20 cellular contexts compared by ENCODE assay signal in genomic region chr6:137884428-137884827, GRCh38. TPM values are rescaled to one million over a fixed set of nuclear protein-coding genes. Genes with fewer than 3 reads are reported as not detected.
DNase-seq lines count a peak whose midpoint lies in the region; ATAC-seq and TF ChIP-seq lines count a peak whose summit lies in the region.
"Had no signal": no experiment of that assay in that cellular context is flagged by ENCODE, and none has a peak within 500 bp of the region (broad histone marks: within the 10 kb centered on the region; RNA-seq: fewer than 3 reads in every experiment).

No MANE protein-coding gene starts in this region.

- intact Hi-C loops in esophagus muscularis mucosa (cut with DNase I): no loop called here

- no peak overlapping the region for H3K4me3 Mint-ChIP-seq in activated T-cell treated with anti-CD3 and anti-CD28 coated beads, Interleukin-2, amount 50 U/mL, for 24 hours
- H3K4me3 Mint-ChIP-seq in natural killer cell treated with Interleukin-12 subunit alpha and Interleukin-12 subunit beta and Interleukin-15 and Interleukin-18, amount 100 ng/mL, for 72 hours: peak overlapping the region; percentile 43

- H3K9me3 Mint-ChIP-seq in activated T-cell treated with anti-CD3 and anti-CD28 coated beads, Interleukin-2, amount 50 U/mL, for 24 hours: peaks cover 36% of the 10 kb centered on the region
- peaks cover 13 to 28% of the 10 kb centered on the region in 2 donors for H3K9me3 Mint-ChIP-seq in activated naive CD4-positive, alpha-beta T cell treated with anti-CD3 and anti-CD28 coated beads, Interleukin-2, amount 50 U/mL, for 72 hours
- H3K9me3 Mint-ChIP-seq in natural killer cell treated with Interleukin-12 subunit alpha and Interleukin-12 subunit beta and Interleukin-15 and Interleukin-18, amount 100 ng/mL, for 72 hours: peaks cover 12% of the 10 kb centered on the region

- no peaks in the 10 kb centered on the region for H3K9me3 ChIP-seq in esophagus muscularis mucosa
- H3K9me3 ChIP-seq: A549, mucosa of descending colon had no signal

- H3K27me3 Mint-ChIP-seq in activated T-cell treated with anti-CD3 and anti-CD28 coated beads, Interleukin-2, amount 50 U/mL, for 24 hours: no peaks in the 10 kb centered on the region
- H3K27me3 Mint-ChIP-seq in natural killer cell treated with Interleukin-12 subunit alpha and Interleukin-12 subunit beta and Interleukin-15 and Interleukin-18, amount 100 ng/mL, for 72 hours: no peaks in the 10 kb centered on the region

- H3K36me3 ChIP-seq in esophagus muscularis mucosa: peaks cover 24 to 40% (median 36%) of the 10 kb centered on the region in 4 donors

- TF ChIP-seq EP300 in esophagus muscularis mucosa (IDR thresholded peaks at IDR 0.05): no peak

- no peak for TF ChIP-seq CTCF in esophagus muscularis mucosa (IDR thresholded peaks at IDR 0.05)

- peaks cover 3 to 34% (median 27%) of the 10 kb centered on the region in 4 donors for H3K4me1 ChIP-seq in esophagus muscularis mucosa
- H3K4me1 ChIP-seq: A549 had no signal

- no peak for DNase-seq in activated T-cell treated with anti-CD3 and anti-CD28 coated beads, Interleukin-2, amount 50 U/mL, for 24 hours
- no peak for DNase-seq in activated T-cell treated with anti-CD3 and anti-CD28 coated beads, Interleukin-2, amount 50 U/mL, for 1 hour
- no peak for DNase-seq in activated naive CD4-positive, alpha-beta T cell treated with anti-CD3 and anti-CD28 coated beads, Interleukin-2, amount 50 U/mL, for 72 hours (ENCODE audit: low spot score in 2 of 2)
- DNase-seq in natural killer cell treated with Interleukin-12 subunit alpha and Interleukin-12 subunit beta and Interleukin-15 and Interleukin-18, amount 100 ng/mL, for 72 hours (ENCODE audit: low spot score): no peak
- DNase-seq in esophagus muscularis mucosa (ENCODE audit: extremely low spot score) (no peak), MV-4-11 (lab: John Stamatoyannopoulos, UW) (no peak)
- DNase-seq: amniotic stem cell; C1 segment of cervical spinal cord; foreskin fibroblast; mucosa of descending colon; NCI-H187 treated with DMSO at 0.1 percent for 48 hours; NCI-H82; nucleus accumbens; OCI-M1; SHP77 treated with DMSO at 0.1 percent for 48 hours; stimulated activated CD4-positive, alpha-beta T cell treated with anti-CD3 and anti-CD28 coated beads, Interleukin-4, amount 100 ng/mL, for 4 hours had no signal

- peaks cover 61% of the 10 kb centered on the region for H3K4me1 Mint-ChIP-seq in activated T-cell treated with anti-CD3 and anti-CD28 coated beads, Interleukin-2, amount 50 U/mL, for 24 hours (ENCODE audit: low read depth)
- H3K4me1 Mint-ChIP-seq in natural killer cell treated with Interleukin-12 subunit alpha and Interleukin-12 subunit beta and Interleukin-15 and Interleukin-18, amount 100 ng/mL, for 72 hours (ENCODE audit: low read depth in 2 of 2): peaks cover 28 to 47% of the 10 kb centered on the region in 2 donors

- H3K36me3 Mint-ChIP-seq in activated T-cell treated with anti-CD3 and anti-CD28 coated beads, Interleukin-2, amount 50 U/mL, for 24 hours (ENCODE audit: low read depth): peaks cover 89% of the 10 kb centered on the region
- H3K36me3 Mint-ChIP-seq in activated naive CD4-positive, alpha-beta T cell treated with anti-CD3 and anti-CD28 coated beads, Interleukin-2, amount 50 U/mL, for 72 hours: peaks cover 37 to 71% of the 10 kb centered on the region in 2 donors
- H3K36me3 Mint-ChIP-seq in natural killer cell treated with Interleukin-12 subunit alpha and Interleukin-12 subunit beta and Interleukin-15 and Interleukin-18, amount 100 ng/mL, for 72 hours: peaks cover 41% of the 10 kb centered on the region

- H3K27ac Mint-ChIP-seq in activated T-cell treated with anti-CD3 and anti-CD28 coated beads, Interleukin-2, amount 50 U/mL, for 24 hours: peak overlapping the region; percentile 80
- H3K27ac Mint-ChIP-seq in activated naive CD4-positive, alpha-beta T cell treated with anti-CD3 and anti-CD28 coated beads, Interleukin-2, amount 50 U/mL, for 72 hours: peak overlapping the region; percentile 22 to 86
- H3K27ac Mint-ChIP-seq in natural killer cell treated with Interleukin-12 subunit alpha and Interleukin-12 subunit beta and Interleukin-15 and Interleukin-18, amount 100 ng/mL, for 72 hours: peak overlapping the region; percentile 78 to 97

- no peaks in the 10 kb centered on the region for H3K27me3 ChIP-seq in esophagus muscularis mucosa

- no peak overlapping the region for H3K4me3 ChIP-seq in esophagus muscularis mucosa
- H3K4me3 ChIP-seq: A549, K562, mucosa of descending colon had no signal

- WGBS in esophagus muscularis mucosa: 94% methylated on average over 2 of the region's 2 CpGs

- TF ChIP-seq POLR2A in esophagus muscularis mucosa (IDR thresholded peaks at IDR 0.05; ENCODE audit: low read depth): no peak

- no peak overlapping the region for H3K27ac ChIP-seq in esophagus muscularis mucosa (replicated peaks in 1 of 4)
- H3K27ac ChIP-seq: A549 had no signal

- ATAC-seq in GM18868 (IDR thresholded peaks at IDR 0.05; ENCODE audit: unreplicated experiment): peak; percentile 10
- ATAC-seq in activated naive CD4-positive, alpha-beta T cell treated with anti-CD3 and anti-CD28 coated beads, Interleukin-2, amount 50 U/mL, for 72 hours: peak in 1 of 2 donors; percentile 28
- no peak for ATAC-seq in natural killer cell treated with Interleukin-12 subunit alpha and Interleukin-12 subunit beta and Interleukin-15 and Interleukin-18, amount 100 ng/mL, for 72 hours
- no peak for ATAC-seq in HG03571 (IDR thresholded peaks at IDR 0.05; ENCODE audit: unreplicated experiment)
- ATAC-seq: A549, mucosa of descending colon had no signal

RNA-seq across cellular contexts. Expression of gene TNFAIP3, which starts 17.4 kb away (rescaled TPM):
- 100 to 1,000 TPM; 217 to 268 TPM for total RNA-seq in activated naive CD4-positive, alpha-beta T cell treated with anti-CD3 and anti-CD28 coated beads, Interleukin-2, amount 50 U/mL, for 72 hours
- total RNA-seq in natural killer cell treated with Interleukin-12 subunit alpha and Interleukin-12 subunit beta and Interleukin-15 and Interleukin-18, amount 100 ng/mL, for 72 hours: 100 to 1,000 TPM; 121 to 244 TPM
- 10 to 100 TPM; 21.0 to 54.3 (median 29.8) TPM for total RNA-seq in esophagus muscularis mucosa
